Comparison of ENCODE assay signal across 18 cellular contexts in the genomic region with DNA sequence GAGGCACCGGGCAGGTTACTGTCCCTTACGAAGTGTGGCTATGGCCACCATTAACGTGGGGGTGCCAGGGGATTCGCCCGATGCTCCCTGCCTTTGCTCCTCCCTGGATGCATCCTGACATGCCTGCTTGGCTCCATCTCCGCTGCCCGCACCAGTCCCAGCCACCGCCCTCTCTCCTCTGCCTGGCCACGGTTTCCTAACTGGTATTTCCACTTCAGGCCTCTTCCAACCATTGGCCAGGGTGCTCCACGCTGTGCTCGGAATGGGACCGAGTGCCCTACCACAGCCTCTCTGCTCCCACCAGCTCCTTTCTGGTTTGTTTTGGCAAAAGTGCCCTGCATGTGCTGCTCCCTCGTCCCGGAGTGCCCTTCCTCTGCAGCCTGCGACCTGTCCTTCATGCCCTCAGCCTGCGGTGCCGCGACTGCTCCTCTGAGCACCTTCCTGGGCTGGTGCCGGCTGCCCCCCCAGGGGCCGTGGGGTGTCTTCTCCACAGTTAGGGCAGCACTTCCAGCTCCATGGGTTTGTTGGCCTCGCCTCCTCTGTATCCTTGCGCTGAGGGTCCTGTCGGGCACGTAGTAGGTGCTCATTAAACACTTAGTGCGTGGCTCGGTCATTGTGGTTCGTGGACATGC.
"Had no signal": no experiment of that assay in that cellular context is flagged by ENCODE, and none has a peak within 500 bp of the region (broad histone marks: within the 10 kb centered on the region; RNA-seq: fewer than 3 reads in every experiment).

No MANE protein-coding gene starts in this region.

- H3K27me3 ChIP-seq: breast epithelium, heart right ventricle, suprapubic skin had no signal

- H3K27ac Mint-ChIP-seq: activated CD8-positive, alpha-beta memory T cell treated with anti-CD3 and anti-CD28 coated beads, Interleukin-2, amount 10 ng/mL, durations not matched to agents 7 days and 5 days; activated naive CD8-positive, alpha-beta T cell; T-helper 1 cell treated with Interleukin-12 subunit alpha and Interleukin-12 subunit beta and Interleukin-4 antibody, amounts not matched to agents 30 μg/mL and 1 μg/mL, for 36 hours had no signal

- H3K4me2 ChIP-seq: SK-N-SH had no signal

- ATAC-seq: activated CD8-positive, alpha-beta memory T cell treated with anti-CD3 and anti-CD28 coated beads, Interleukin-2, amount 10 ng/mL, durations not matched to agents 7 days and 5 days; activated T-cell treated with anti-CD3 and anti-CD28 coated beads, Interleukin-2, amount 50 U/mL, for 4 hours had no signal

- H3K27ac ChIP-seq: breast epithelium, heart right ventricle, suprapubic skin had no signal

- H3K36me3 Mint-ChIP-seq: activated naive CD8-positive, alpha-beta T cell; naive B cell had no signal

- H3K9ac ChIP-seq: SK-N-SH had no signal

- H3K9me3 ChIP-seq: breast epithelium, heart right ventricle, SK-N-SH, suprapubic skin had no signal

- H3K4me3 ChIP-seq: breast epithelium, heart right ventricle, suprapubic skin had no signal

- H3K27me3 Mint-ChIP-seq: activated CD8-positive, alpha-beta memory T cell treated with anti-CD3 and anti-CD28 coated beads, Interleukin-2, amount 10 ng/mL, durations not matched to agents 7 days and 5 days; activated naive CD8-positive, alpha-beta T cell; naive B cell had no signal

- H3K36me3 ChIP-seq: breast epithelium, heart right ventricle, suprapubic skin had no signal

- DNase-seq: activated CD4-positive, CD25-positive, alpha-beta regulatory T cell; activated CD8-positive, alpha-beta memory T cell treated with anti-CD3 and anti-CD28 coated beads, Interleukin-2, amount 10 ng/mL, durations not matched to agents 7 days and 5 days; activated gamma-delta T cell; activated T-cell treated with anti-CD3 and anti-CD28 coated beads, Interleukin-2, amount 50 U/mL, for 4 hours; heart right ventricle; midbrain; naive B cell; occipital lobe; SK-N-SH; stimulated activated CD4-positive, alpha-beta T cell treated with anti-CD3 and anti-CD28 coated beads, Interleukin-12 subunit alpha, Interleukin-12 subunit beta, amount 100 ng/mL, for 4 hours; stimulated activated naive CD4-positive, alpha-beta T cell treated with Interleukin-2 at 50 U/mL for 16 hours had no signal

- H3K9me3 Mint-ChIP-seq: activated T-cell treated with anti-CD3 and anti-CD28 coated beads, Interleukin-2, amount 50 U/mL, for 4 hours; naive B cell had no signal

- FAIRE-seq: frontal cortex, islet of Langerhans, urothelium cell line had no signal

- H3K4me3 Mint-ChIP-seq: activated CD8-positive, alpha-beta memory T cell treated with anti-CD3 and anti-CD28 coated beads, Interleukin-2, amount 10 ng/mL, durations not matched to agents 7 days and 5 days; activated naive CD8-positive, alpha-beta T cell; activated T-cell treated with anti-CD3 and anti-CD28 coated beads, Interleukin-2, amount 50 U/mL, for 4 hours; T-helper 1 cell treated with Interleukin-12 subunit alpha and Interleukin-12 subunit beta and Interleukin-4 antibody, amounts not matched to agents 30 μg/mL and 1 μg/mL, for 36 hours had no signal
